Comparison of ENCODE assay signal across 10 cellular contexts in the genomic region with DNA sequence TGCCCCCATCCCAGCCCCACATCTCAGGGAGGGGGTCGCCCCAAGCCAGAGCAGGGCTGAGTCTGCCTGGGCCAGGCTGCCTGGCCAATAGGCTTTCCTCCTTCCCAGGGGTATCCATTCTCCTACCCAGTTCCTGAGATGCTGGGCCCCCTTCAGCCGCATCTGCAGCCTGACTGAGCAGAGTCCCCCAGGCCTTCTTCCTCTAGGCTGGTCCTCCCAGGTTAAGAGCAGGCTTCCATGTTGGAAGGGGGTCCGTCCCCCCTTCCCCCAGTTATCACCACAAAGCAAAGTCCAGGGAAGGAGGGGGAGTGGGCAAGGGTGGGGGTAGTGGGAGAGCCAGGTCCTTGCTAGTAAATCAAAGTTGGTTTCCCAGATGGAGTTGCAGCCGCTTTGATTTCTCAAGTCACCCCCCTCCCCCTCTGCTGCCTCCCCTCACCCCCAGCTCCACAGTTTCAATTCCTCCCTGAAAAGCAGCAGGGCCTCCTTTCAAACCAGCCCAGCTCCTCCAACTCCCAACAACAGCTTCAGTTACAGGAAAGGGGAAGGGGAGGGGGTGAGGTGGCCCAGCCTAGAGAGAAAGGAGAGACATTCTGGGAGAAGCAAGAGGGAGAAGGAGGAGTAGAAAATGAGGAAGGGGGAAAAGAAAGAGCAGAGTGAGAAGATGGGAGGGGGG. TPM values are rescaled to one million over a fixed set of nuclear protein-coding genes. Genes with fewer than 3 reads are reported as not detected.
DNase-seq lines count a peak whose midpoint lies in the region; ATAC-seq, FAIRE-seq and TF ChIP-seq lines count a peak whose summit lies in the region.
"Had no signal": no experiment of that assay in that cellular context is flagged by ENCODE, and none has a peak within 500 bp of the region (broad histone marks: within the 10 kb centered on the region; RNA-seq: fewer than 3 reads in every experiment).

No MANE protein-coding gene starts in this region.

- DNase-seq in GM12891 (ENCODE audit: insufficient read length, low spot score) (no peak), fibroblast of villous mesenchyme (ENCODE audit: low read depth) (peak; percentile 28), osteocyte (ENCODE audit: extremely low spot score, unreplicated experiment) (no peak), SHP77 treated with DMSO at 0.1 percent for 48 hours (lab: John Stamatoyannopoulos, UW) (no peak)
- DNase-seq in activated naive CD4-positive, alpha-beta T cell treated with Interleukin-2 at 50 U/mL for 16 hours: no peak
- DNase-seq: natural killer cell had no signal

- H4K20me1 ChIP-seq in OCI-LY3 (ENCODE audit: insufficient read depth, low read length): no peaks in the 10 kb centered on the region

- peak overlapping the region; percentile 79 for H2AFZ ChIP-seq in OCI-LY3 (ENCODE audit: low read depth, low read length)

- FAIRE-seq in GM12891 (lab: Jason Lieb, UNC): no peak

- H3K9ac ChIP-seq in OCI-LY3 (ENCODE audit: low read length): peak overlapping the region; percentile 64

- no peaks in the 10 kb centered on the region for H3K27me3 ChIP-seq in OCI-LY3 (ENCODE audit: low read depth, low read length)

- H3K36me3 ChIP-seq in OCI-LY3 (replicated peaks; ENCODE audit: low read depth, low read length): no peaks in the 10 kb centered on the region
- H3K36me3 ChIP-seq: gastroesophageal sphincter had no signal

- no peaks in the 10 kb centered on the region for H3K27me3 Mint-ChIP-seq in osteocyte (ENCODE audit: unreplicated experiment)

- H3K9me3 Mint-ChIP-seq in osteocyte (ENCODE audit: unreplicated experiment): no peaks in the 10 kb centered on the region
- H3K9me3 Mint-ChIP-seq: natural killer cell had no signal

- no peaks in the 10 kb centered on the region for H3K36me3 Mint-ChIP-seq in osteocyte (ENCODE audit: unreplicated experiment)
- H3K36me3 Mint-ChIP-seq: natural killer cell had no signal

- no peak for ATAC-seq in HG03342 (IDR thresholded peaks at IDR 0.05; ENCODE audit: unreplicated experiment)
- ATAC-seq in GM18873 (IDR thresholded peaks at IDR 0.05; ENCODE audit: low FRiP score, unreplicated experiment): no peak
- ATAC-seq: gastroesophageal sphincter, natural killer cell had no signal

- no peak overlapping the region for H3K4me3 Mint-ChIP-seq in osteocyte (ENCODE audit: unreplicated experiment)
- H3K4me3 Mint-ChIP-seq: natural killer cell had no signal

- TF ChIP-seq POLR2A in GM12891 (IDR thresholded peaks at IDR 0.05; ENCODE audit: low read depth, low read length): no peak

- H3K27ac Mint-ChIP-seq in osteocyte (ENCODE audit: unreplicated experiment): peak overlapping the region; percentile 99
- H3K27ac Mint-ChIP-seq: natural killer cell had no signal

- peaks cover 33% of the 10 kb centered on the region for H3K4me1 ChIP-seq in OCI-LY3 (ENCODE audit: low read length)
- H3K4me1 ChIP-seq: gastroesophageal sphincter had no signal

- TF ChIP-seq CTCF in OCI-LY3 (IDR thresholded peaks at IDR 0.05; ENCODE audit: low read depth, low read length): no peak
- TF ChIP-seq CTCF in fibroblast of villous mesenchyme (IDR thresholded peaks at IDR 0.05; ENCODE audit: insufficient read depth, low read depth, low read length): no peak
- TF ChIP-seq CTCF in osteocyte (IDR thresholded peaks at IDR 0.05): no peak

- no peaks in the 10 kb centered on the region for H3K79me2 ChIP-seq in OCI-LY3 (ENCODE audit: low read length)

- H3K4me1 Mint-ChIP-seq in osteocyte (ENCODE audit: unreplicated experiment): peaks cover 81% of the 10 kb centered on the region
- H3K4me1 Mint-ChIP-seq: natural killer cell had no signal

- peak overlapping the region; percentile 80 for H3K4me2 ChIP-seq in OCI-LY3 (ENCODE audit: low read length)

- H3K27ac ChIP-seq in OCI-LY3 (ENCODE audit: low read length): peak overlapping the region; percentile 60

- H3K9me3 ChIP-seq in OCI-LY3 (ENCODE audit: insufficient read depth, low read length): no peaks in the 10 kb centered on the region

- H3K4me3 ChIP-seq in OCI-LY3 (ENCODE audit: low read length) (peak overlapping the region; percentile 58), fibroblast of villous mesenchyme (ENCODE audit: low read depth, low read length) (no peak overlapping the region)
- H3K4me3 ChIP-seq: gastroesophageal sphincter had no signal

TF ChIP-seq in GM12891, 5 proteins besides CTCF, POLR2A, EP300 and RAD21:
- no peak for TF ChIP-seq TAF1 (IDR thresholded peaks at IDR 0.05; ENCODE audit: low read depth, low read length)
- peak; percentile 40; the same call in 1 of the 2 replicates for TF ChIP-seq SPI1 (IDR thresholded peaks at IDR 0.05; ENCODE audit: low read depth, low read length)
- TF ChIP-seq POU2F2 (IDR thresholded peaks at IDR 0.05; ENCODE audit: low read depth, low read length): no peak
- TF ChIP-seq POLR2AphosphoS5 (IDR thresholded peaks at IDR 0.05; ENCODE audit: low read depth, low read length): no peak
- TF ChIP-seq PAX5 (IDR thresholded peaks at IDR 0.05; ENCODE audit: insufficient read depth, low read length, severe bottlenecking): no peak

RNA-seq across cellular contexts. Expression of gene FZD2, which starts 9.5 kb away (rescaled TPM):
- 0.33 TPM for polyA plus RNA-seq in GM12891 (2012; ENCODE audit: low read depth, missing spikeins)
- total RNA-seq in fibroblast of villous mesenchyme (35.4 and 36.3 TPM in 2 replicates), osteocyte (203 and 207 TPM in 2 replicates)

RNA-seq across cellular contexts. Expression of gene GPATCH8, which starts 44.6 kb away (rescaled TPM):
- 15.9 TPM for polyA plus RNA-seq in GM12891 (2012; ENCODE audit: low read depth, missing spikeins)
- total RNA-seq in fibroblast of villous mesenchyme (23.8 and 31.1 TPM in 2 replicates), osteocyte (52.6 and 57.1 TPM in 2 replicates)
